Comparison of ENCODE assay signal across 31 cellular contexts in genomic region chr10:5206799-5207198, GRCh38. TPM values are rescaled to one million over a fixed set of nuclear protein-coding genes. Genes with fewer than 3 reads are reported as not detected.
"Had no signal": no experiment of that assay in that cellular context is flagged by ENCODE, and none has a peak within 500 bp of the region (broad histone marks: within the 10 kb centered on the region; RNA-seq: fewer than 3 reads in every experiment).

No MANE protein-coding gene starts in this region.

- FAIRE-seq: kidney had no signal

- H3K36me3 Mint-ChIP-seq: memory B cell; stimulated activated effector memory CD8-positive, alpha-beta T cell treated with anti-CD3 and anti-CD28 coated beads, Interleukin-12 subunit alpha, Interleukin-12 subunit beta, amount 100 ng/mL, for 72 hours had no signal

- H3K27me3 ChIP-seq: gastrocnemius medialis, ovary, stomach, thyroid gland had no signal

- H3K4me1 ChIP-seq: gastrocnemius medialis, psoas muscle, sigmoid colon, stomach, thyroid gland had no signal

- H3K27ac Mint-ChIP-seq: dendritic cell treated with granulocyte-macrophage colony-stimulating factor and Interleukin-4, amounts not matched to agents 40 ng/mL and 50 ng/mL, for 4 days; endodermal cell; memory B cell; natural killer cell; stimulated activated effector memory CD8-positive, alpha-beta T cell treated with anti-CD3 and anti-CD28 coated beads, Interleukin-12 subunit alpha, Interleukin-12 subunit beta, amount 100 ng/mL, for 72 hours had no signal

- H3K27ac ChIP-seq: epithelial cell of prostate, gastrocnemius medialis, ovary, psoas muscle, sigmoid colon, stomach, thyroid gland had no signal

- H3K4me1 Mint-ChIP-seq: endodermal cell; memory B cell; stimulated activated effector memory CD8-positive, alpha-beta T cell treated with anti-CD3 and anti-CD28 coated beads, Interleukin-12 subunit alpha, Interleukin-12 subunit beta, amount 100 ng/mL, for 72 hours had no signal

- H3K4me3 Mint-ChIP-seq: dendritic cell treated with granulocyte-macrophage colony-stimulating factor and Interleukin-4, amounts not matched to agents 40 ng/mL and 50 ng/mL, for 4 days; endodermal cell; memory B cell; natural killer cell; stimulated activated effector memory CD8-positive, alpha-beta T cell treated with anti-CD3 and anti-CD28 coated beads, Interleukin-12 subunit alpha, Interleukin-12 subunit beta, amount 100 ng/mL, for 72 hours had no signal

- H3K4me3 ChIP-seq: gastrocnemius medialis, lung, ovary, psoas muscle, sigmoid colon, stomach, thyroid gland had no signal

- DNase-seq: effector CD8-positive, alpha-beta T cell; endodermal cell; foreskin fibroblast; gastrocnemius medialis; head of caudate nucleus; kidney; natural killer cell; occipital lobe; ovary; posterior cingulate gyrus; psoas muscle; right cardiac atrium; sigmoid colon; stimulated activated CD4-positive, alpha-beta T cell treated with anti-CD3 and anti-CD28 coated beads, Interleukin-2, amount 100 ng/mL, for 24 hours; stimulated activated CD4-positive, alpha-beta T cell treated with anti-CD3 and anti-CD28 coated beads, Interleukin-4, amount 100 ng/mL, for 24 hours; stimulated activated naive CD4-positive, alpha-beta T cell treated with Interleukin-2 at 50 U/mL for 16 hours; stomach; thyroid gland; trophoblast cell had no signal

- H3K36me3 ChIP-seq: gastrocnemius medialis, ovary, sigmoid colon, stomach, thyroid gland had no signal

- H3K9me3 ChIP-seq: ovary, psoas muscle, sigmoid colon, thyroid gland had no signal

RNA-seq across cellular contexts. Expression of gene AKR1C4, which starts 10.2 kb away (rescaled TPM):
- total RNA-seq: endodermal cell, esophagus mucosa, glomerular endothelial cell, kidney, lung, natural killer cell, occipital lobe, ovary, psoas muscle, renal cortical epithelial cell, right cardiac atrium, sigmoid colon, skeletal muscle tissue, stomach, subcutaneous adipose tissue, temporal lobe, thyroid gland, ureter had no signal

RNA-seq across cellular contexts. Expression of gene AKR1C8, which starts 21.8 kb away (rescaled TPM):
- total RNA-seq: endodermal cell, esophagus mucosa, glomerular endothelial cell, psoas muscle, sigmoid colon, skeletal muscle tissue, stomach, temporal lobe, thyroid gland, ureter had no signal
